In genomic region chr1:209619696-209620483, GRCh38 we compare ENCODE assay signal across 18 cellular contexts. TPM values are rescaled to one million over a fixed set of nuclear protein-coding genes. Genes with fewer than 3 reads are reported as not detected.
"Had no signal": no experiment of that assay in that cellular context is flagged by ENCODE, and none has a peak within 500 bp of the region (broad histone marks: within the 10 kb centered on the region; RNA-seq: fewer than 3 reads in every experiment).

No MANE protein-coding gene starts in this region.

- H3K4me3 ChIP-seq: esophagus squamous epithelium, heart left ventricle, left lung, pancreas, thoracic aorta, vagina had no signal

- DNase-seq: activated CD4-positive, alpha-beta T cell treated with anti-CD3 and anti-CD28 coated beads, Interleukin-2, amount 50 U/mL, for 48 hours; activated effector memory CD4-positive, alpha-beta T cell treated with anti-CD3 and anti-CD28 coated beads, Interleukin-2, amount 50 U/mL, for 16 hours; activated T-cell treated with anti-CD3 and anti-CD28 coated beads, Interleukin-2, amount 50 U/mL, for 4 hours; amniotic stem cell; esophagus squamous epithelium; left lung; mesendoderm; stimulated activated CD4-positive, alpha-beta T cell treated with anti-CD3 and anti-CD28 coated beads, Interleukin-15, amount 100 ng/mL, for 24 hours; stimulated activated CD4-positive, alpha-beta T cell treated with anti-CD3 and anti-CD28 coated beads, Interleukin-4, amount 100 ng/mL, for 24 hours; stimulated activated naive CD8-positive, alpha-beta T cell treated with anti-CD3 and anti-CD28 coated beads, Interleukin-15, amount 100 ng/mL, for 72 hours had no signal

- H3K27me3 ChIP-seq: heart left ventricle, left lung, pancreas, vagina had no signal

- ATAC-seq: activated CD4-positive, CD25-positive, alpha-beta regulatory T cell treated with anti-CD3 and anti-CD28 coated beads, Interleukin-2, amount 50 U/mL, for 24 hours; activated naive CD4-positive, alpha-beta T cell treated with anti-CD3 and anti-CD28 coated beads, Interleukin-2, amount 50 U/mL, for 72 hours; activated T-cell treated with anti-CD3 and anti-CD28 coated beads, Interleukin-2, amount 50 U/mL, for 4 hours; heart left ventricle; pancreas; stimulated activated naive CD8-positive, alpha-beta T cell treated with anti-CD3 and anti-CD28 coated beads, Interleukin-15, amount 100 ng/mL, for 72 hours had no signal

- H3K27ac ChIP-seq: esophagus squamous epithelium, left lung, pancreas, thoracic aorta, vagina had no signal

- H3K9me3 ChIP-seq: esophagus squamous epithelium, heart left ventricle, left lung, pancreas, thoracic aorta, vagina had no signal

- H3K4me1 ChIP-seq: pancreas, vagina had no signal

- H3K9me3 Mint-ChIP-seq: activated T-cell treated with anti-CD3 and anti-CD28 coated beads, Interleukin-2, amount 50 U/mL, for 4 hours; stimulated activated naive CD8-positive, alpha-beta T cell treated with anti-CD3 and anti-CD28 coated beads, Interleukin-15, amount 100 ng/mL, for 72 hours; T-helper 2 cell treated with Interferon-gamma antibody and Interleukin-4, amounts not matched to agents 5 μg/mL and 100 μg/mL, for 36 hours had no signal

- H3K27me3 Mint-ChIP-seq: stimulated activated naive CD8-positive, alpha-beta T cell treated with anti-CD3 and anti-CD28 coated beads, Interleukin-15, amount 100 ng/mL, for 72 hours had no signal

- H3K27ac Mint-ChIP-seq: stimulated activated naive CD8-positive, alpha-beta T cell treated with anti-CD3 and anti-CD28 coated beads, Interleukin-15, amount 100 ng/mL, for 72 hours; T-helper 2 cell treated with Interferon-gamma antibody and Interleukin-4, amounts not matched to agents 5 μg/mL and 100 μg/mL, for 36 hours had no signal

- H3K4me3 Mint-ChIP-seq: activated T-cell treated with anti-CD3 and anti-CD28 coated beads, Interleukin-2, amount 50 U/mL, for 4 hours; stimulated activated naive CD8-positive, alpha-beta T cell treated with anti-CD3 and anti-CD28 coated beads, Interleukin-15, amount 100 ng/mL, for 72 hours; T-helper 2 cell treated with Interferon-gamma antibody and Interleukin-4, amounts not matched to agents 5 μg/mL and 100 μg/mL, for 36 hours had no signal

- H3K36me3 ChIP-seq: heart left ventricle, pancreas, thoracic aorta, vagina had no signal

RNA-seq across cellular contexts. Expression of gene CAMK1G, which starts 36.4 kb away (rescaled TPM):
- total RNA-seq: activated naive CD4-positive, alpha-beta T cell treated with anti-CD3 and anti-CD28 coated beads, Interleukin-2, amount 50 U/mL, for 72 hours; dermis microvascular lymphatic vessel endothelial cell; thoracic aorta; vagina had no signal
- polyA plus RNA-seq: heart left ventricle had no signal
